Comparison of ENCODE assay signal across 9 cellular contexts in the genomic region with DNA sequence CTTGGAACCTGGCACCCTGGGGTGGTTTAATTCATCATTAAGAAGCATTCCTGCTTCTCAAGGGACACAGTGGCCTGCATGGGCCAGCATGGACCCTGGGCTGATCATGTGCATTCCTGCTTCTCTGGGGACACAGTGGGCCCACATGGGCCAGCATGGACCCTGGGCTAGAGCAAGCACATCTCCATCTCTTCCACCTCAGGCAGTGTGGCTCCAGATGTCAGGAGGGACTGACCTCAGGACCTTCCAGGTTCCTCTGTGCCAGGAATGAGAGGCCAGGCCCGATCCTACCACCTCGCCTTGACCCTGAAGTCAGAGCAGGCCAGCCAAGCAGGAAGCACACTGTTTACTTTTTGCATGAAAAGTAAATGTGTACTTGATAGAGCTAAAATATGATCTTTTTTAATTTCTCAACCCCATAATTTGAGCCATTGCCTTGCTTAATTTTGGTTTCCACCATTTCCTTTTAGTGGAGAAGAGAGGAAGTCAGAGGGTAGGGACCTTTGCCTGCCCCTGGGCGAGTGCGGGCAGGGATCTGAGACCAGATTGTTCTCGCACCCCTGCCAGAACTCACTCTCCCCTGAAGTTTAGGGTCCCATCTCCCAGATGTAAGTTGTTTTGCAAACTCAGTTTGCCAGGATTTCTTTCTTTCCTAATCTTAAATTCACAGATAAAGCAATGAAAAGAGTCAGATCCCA. TPM values are rescaled to one million over a fixed set of nuclear protein-coding genes. Genes with fewer than 3 reads are reported as not detected.
DNase-seq lines count a peak whose midpoint lies in the region; ATAC-seq and TF ChIP-seq lines count a peak whose summit lies in the region.
"Had no signal": no experiment of that assay in that cellular context is flagged by ENCODE, and none has a peak within 500 bp of the region (broad histone marks: within the 10 kb centered on the region; RNA-seq: fewer than 3 reads in every experiment).

No MANE protein-coding gene starts in this region.

- DNase-seq in caudate nucleus (lab: John Stamatoyannopoulos, UW), result no peak
- DNase-seq in neural crest cell (ENCODE audit: low read depth, low spot score), result no peak
- DNase-seq in germinal center (ENCODE audit: low spot score), result no peak
- no peak for DNase-seq in NCI-H510A treated with DMSO at 0.1 percent for 48 hours (lab: John Stamatoyannopoulos, UW)

- peak overlapping the region; percentile 33 for H3K4me3 Mint-ChIP-seq in neural crest cell
- H3K4me3 Mint-ChIP-seq: mesothelial cell of epicardium had no signal

- H3K27ac ChIP-seq in C4-2B (peak overlapping the region; percentile 49), KMS-11 (peak overlapping the region; percentile 63; the same call in 1 of the 2 replicates), caudate nucleus (ENCODE audit: low read depth, low read length) (peak overlapping the region; percentile 98)

- H3K79me2 ChIP-seq in KMS-11 (ENCODE audit: insufficient read depth, low read depth), result no peaks in the 10 kb centered on the region

- no peak overlapping the region; the same call in 1 of the 2 replicates for H3K9ac ChIP-seq in KMS-11

- no peaks in the 10 kb centered on the region for H3K36me3 ChIP-seq in KMS-11 (ENCODE audit: insufficient read depth)

- TF ChIP-seq CTCF in C4-2B (conservative IDR thresholded peaks at IDR 0.05) (no peak), KMS-11 (conservative IDR thresholded peaks at IDR 0.05; ENCODE audit: low read depth, low read length) (no peak), neural crest cell (conservative IDR thresholded peaks at IDR 0.05) (no peak)

- peaks cover 4% of the 10 kb centered on the region for H3K36me3 Mint-ChIP-seq in neural crest cell (ENCODE audit: low read depth)

- no peak for ATAC-seq in GM21619 (IDR thresholded peaks at IDR 0.05; ENCODE audit: unreplicated experiment)
- no peak for ATAC-seq in HG03196 (IDR thresholded peaks at IDR 0.05; ENCODE audit: unreplicated experiment)

- H3K4me1 Mint-ChIP-seq in neural crest cell, result peaks cover 74% of the 10 kb centered on the region

- H3K27ac Mint-ChIP-seq in neural crest cell (ENCODE audit: unreplicated experiment), result peak overlapping the region; percentile 5

- H3K9me3 Mint-ChIP-seq in neural crest cell, result no peaks in the 10 kb centered on the region
- H3K9me3 Mint-ChIP-seq: mesothelial cell of epicardium had no signal

- H4K20me1 ChIP-seq in KMS-11 (ENCODE audit: insufficient read depth), result no peaks in the 10 kb centered on the region

- no peaks in the 10 kb centered on the region for H3K27me3 ChIP-seq in KMS-11 (ENCODE audit: insufficient read depth, low read depth)

- H2AFZ ChIP-seq in KMS-11 (ENCODE audit: low read depth), result no peak overlapping the region

- no peak overlapping the region for H3K4me3 ChIP-seq in KMS-11 (IDR thresholded peaks at IDR 0.05; ENCODE audit: insufficient read depth, low read depth, low read length)

- H3K4me2 ChIP-seq in KMS-11, result peak overlapping the region; percentile 66

- H3K27me3 Mint-ChIP-seq in neural crest cell (ENCODE audit: low read depth), result no peaks in the 10 kb centered on the region

- H3K4me1 ChIP-seq in KMS-11 (ENCODE audit: low read depth, poor library complexity, severe bottlenecking), result peaks cover 59% of the 10 kb centered on the region

RNA-seq across cellular contexts. Expression of gene SPATA2, which starts 25.9 kb away (rescaled TPM):
- 10.3 and 10.5 TPM in 2 replicates for total RNA-seq in neural crest cell

RNA-seq across cellular contexts. Expression of gene RNF114, which starts 46.8 kb away (rescaled TPM):
- 53.0 and 59.0 TPM in 2 replicates for total RNA-seq in neural crest cell
